ENCODE assay signal across 9 cellular contexts in the genomic region with DNA sequence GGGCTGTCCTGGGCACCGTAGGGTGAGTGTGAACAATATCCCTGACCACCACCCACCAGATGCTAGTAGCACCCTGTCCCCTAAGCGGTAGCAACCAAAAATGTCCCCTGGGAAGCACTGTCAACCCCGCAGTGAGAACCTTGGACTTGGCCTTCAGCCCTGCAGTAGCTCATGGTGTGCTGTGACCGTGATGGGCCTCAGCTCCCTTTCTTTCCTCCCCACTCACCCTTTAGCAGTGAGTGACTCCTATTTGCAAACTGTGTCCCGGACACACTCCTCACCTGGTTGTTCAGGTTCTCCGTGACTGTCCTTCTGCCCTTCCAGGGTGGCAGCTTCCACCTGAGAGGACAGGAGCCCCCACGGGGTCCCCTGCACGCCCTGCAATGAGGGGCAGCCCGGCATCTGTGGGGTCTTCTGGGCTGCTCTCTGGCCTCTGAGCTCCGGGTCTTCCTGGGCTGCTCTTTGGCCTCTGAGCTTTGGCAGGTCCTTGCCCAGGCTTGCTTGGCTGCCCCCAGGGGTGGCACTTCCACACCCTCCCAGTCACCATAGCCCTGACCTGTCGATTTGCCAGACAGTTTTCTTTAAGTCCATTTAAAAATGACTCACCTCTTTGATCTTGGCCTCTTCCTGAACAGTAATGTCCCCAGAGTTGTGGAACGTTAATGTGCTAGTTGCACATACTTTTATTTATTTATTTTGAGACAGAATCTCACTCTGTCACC. TPM values are rescaled to one million over a fixed set of nuclear protein-coding genes. Genes with fewer than 3 reads are reported as not detected.
DNase-seq lines count a peak whose midpoint lies in the region; ATAC-seq, FAIRE-seq and TF ChIP-seq lines count a peak whose summit lies in the region.
"Had no signal": no experiment of that assay in that cellular context is flagged by ENCODE, and none has a peak within 500 bp of the region (broad histone marks: within the 10 kb centered on the region; RNA-seq: fewer than 3 reads in every experiment).

No MANE protein-coding gene starts in this region.

- no peak overlapping the region for H3K18ac ChIP-seq in mesendoderm (ENCODE audit: low read length)

- H3K4me2 ChIP-seq in GM23248 (ENCODE audit: unreplicated experiment), result peak overlapping the region; percentile 65
- H3K4me2 ChIP-seq in mesendoderm (ENCODE audit: low read length), result no peak overlapping the region

- H2AFZ ChIP-seq in GM23248, result no peak overlapping the region

- in situ Hi-C loops in GM23248 (cut with MboI) (no loop called here), gastrocnemius medialis (cut with MboI; ENCODE audit: low sequenced_read_pairs in 4 of 4) (no loop called here)

- no peak for TF ChIP-seq POLR2A in esophagus muscularis mucosa (IDR thresholded peaks at IDR 0.05; ENCODE audit: low read depth)
- no peak for TF ChIP-seq POLR2A in gastrocnemius medialis (IDR thresholded peaks at IDR 0.05)

- H3K9ac ChIP-seq in GM23248, result peak overlapping the region; percentile 37; the same call in 1 of the 2 replicates
- no peak overlapping the region for H3K9ac ChIP-seq in mesendoderm (ENCODE audit: low read length)

- DNase-seq in GM23248 (peak; percentile 88), RCC 7860 (ENCODE audit: low spot score) (peak; percentile 74), esophagus muscularis mucosa (ENCODE audit: extremely low spot score) (no peak), gastrocnemius medialis (no peak), mesendoderm (no peak), NCI-H2081 treated with DMSO at 0.1 percent for 48 hours (lab: John Stamatoyannopoulos, UW) (no peak)
- DNase-seq in activated naive CD4-positive, alpha-beta T cell treated with anti-CD3 and anti-CD28 coated beads, Interleukin-2, amount 50 U/mL, for 16 hours, result no peak
- DNase-seq: nucleus accumbens had no signal

- H3K56ac ChIP-seq in mesendoderm (ENCODE audit: low read length), result no peak overlapping the region

- no peak overlapping the region for H4K8ac ChIP-seq in mesendoderm (ENCODE audit: low read depth, low read length)

- TF ChIP-seq CTCF in esophagus muscularis mucosa (IDR thresholded peaks at IDR 0.05) (no peak), gastrocnemius medialis (IDR thresholded peaks at IDR 0.05 in 4 of 5, conservative IDR thresholded peaks at IDR 0.05 in 1 of 5) (no peak)

- peaks cover 79% of the 10 kb centered on the region for H3K79me2 ChIP-seq in GM23248 (ENCODE audit: insufficient read depth)
- peaks cover 14% of the 10 kb centered on the region for H3K79me2 ChIP-seq in mesendoderm (ENCODE audit: control insufficient read depth, insufficient read depth, low read length)

- intact Hi-C loops in esophagus muscularis mucosa (cut with DNase I) (no loop called here), gastrocnemius medialis (cut with DNase I; ENCODE audit: low total_unique reads) (loop anchor here (5.0 to 10.0 kb wide), 3 partner anchors 170 to 438 kb away; partner anchors contain the start of gene PLIN5)

- H3K36me3 ChIP-seq in GM23248 (ENCODE audit: low read depth) (no peaks in the 10 kb centered on the region), esophagus muscularis mucosa (peaks cover 0 to 3% (median 0%) of the 10 kb centered on the region in 4 donors), gastrocnemius medialis (no peaks in the 10 kb centered on the region), mesendoderm (ENCODE audit: control insufficient read depth, insufficient read depth, low read length) (no peaks in the 10 kb centered on the region)

- peak; percentile 77 for FAIRE-seq in RCC 7860 (lab: Jason Lieb, UNC)

- WGBS in GM23248 (ENCODE audit: low coverage in 1 of 2, low lambda C conversion rate in 2 of 2, missing lambda C conversion rate in 2 of 2), 2 experiments, result 57 to 66% methylated on average over 12 of the region's 12 CpGs
- 74% methylated on average over 11 of the region's 12 CpGs for WGBS in esophagus muscularis mucosa
- WGBS in mesendoderm (ENCODE audit: extremely low coverage, insufficient coverage, low lambda C conversion rate), result no CpG with 5 or more reads among the region's 12 CpGs

- H3K9me2 ChIP-seq in GM23248 (ENCODE audit: insufficient read depth), result no peaks in the 10 kb centered on the region

- no peak overlapping the region for H3K23ac ChIP-seq in mesendoderm (ENCODE audit: low read length)

- H3K79me1 ChIP-seq in mesendoderm (ENCODE audit: low read length), result peaks cover 20% of the 10 kb centered on the region

- peaks cover 41% of the 10 kb centered on the region for H3K4me1 ChIP-seq in GM23248 (ENCODE audit: insufficient read depth)
- H3K4me1 ChIP-seq in esophagus muscularis mucosa, result peaks cover 64 to 89% (median 86%) of the 10 kb centered on the region in 4 donors
- H3K4me1 ChIP-seq in gastrocnemius medialis, result peaks cover 74% of the 10 kb centered on the region in 2 donors
- peaks cover 3% of the 10 kb centered on the region for H3K4me1 ChIP-seq in mesendoderm (ENCODE audit: control insufficient read depth, low read depth, low read length)

- H2BK5ac ChIP-seq in mesendoderm (ENCODE audit: low read length), result no peak overlapping the region

- no peaks in the 10 kb centered on the region for H3K9me3 ChIP-seq in GM23248 (ENCODE audit: low read depth)
- H3K9me3 ChIP-seq in esophagus muscularis mucosa, result no peaks in the 10 kb centered on the region
- H3K9me3 ChIP-seq in gastrocnemius medialis, result no peaks in the 10 kb centered on the region

- H3K4me3 ChIP-seq in GM23248 (0 out of 2 replicates have a peak overlapping the region, but pooled peaks have one; percentile 11), esophagus muscularis mucosa (no peak overlapping the region), gastrocnemius medialis (no peak overlapping the region), mesendoderm (ENCODE audit: low read length) (no peak overlapping the region)

- no peak overlapping the region for H2AK5ac ChIP-seq in mesendoderm (ENCODE audit: low read length)

- no peak overlapping the region for H2BK15ac ChIP-seq in mesendoderm (replicated peaks; ENCODE audit: low read depth)

- peak overlapping the region; percentile 50 for H3K27ac ChIP-seq in GM23248
- peak overlapping the region; percentile 40 to 87 (median 82) for H3K27ac ChIP-seq in esophagus muscularis mucosa (replicated peaks in 1 of 4)
- H3K27ac ChIP-seq in gastrocnemius medialis, result peak overlapping the region; percentile 87 to 96 (median 92)
- no peak overlapping the region for H3K27ac ChIP-seq in mesendoderm (ENCODE audit: low read depth, low read length)

- no peaks in the 10 kb centered on the region for H3K27me3 ChIP-seq in GM23248 (replicated peaks; ENCODE audit: insufficient read depth)
- no peaks in the 10 kb centered on the region for H3K27me3 ChIP-seq in esophagus muscularis mucosa
- no peaks in the 10 kb centered on the region for H3K27me3 ChIP-seq in gastrocnemius medialis
- no peaks in the 10 kb centered on the region for H3K27me3 ChIP-seq in mesendoderm (ENCODE audit: insufficient read depth, low read length, poor library complexity)

- peaks cover 34% of the 10 kb centered on the region for H3F3A ChIP-seq in GM23248 (ENCODE audit: insufficient read depth)

- H4K5ac ChIP-seq in mesendoderm (ENCODE audit: low read length), result no peak overlapping the region

- H4K20me1 ChIP-seq in GM23248 (ENCODE audit: insufficient read depth), result no peaks in the 10 kb centered on the region

- no peak for TF ChIP-seq EP300 in esophagus muscularis mucosa (IDR thresholded peaks at IDR 0.05)

- H2BK120ac ChIP-seq in mesendoderm (ENCODE audit: low read depth, low read length), result no peak overlapping the region

- H3K4ac ChIP-seq in mesendoderm (ENCODE audit: low read depth, low read length), result no peak overlapping the region

- no peak for ATAC-seq in gastrocnemius medialis
- ATAC-seq: activated CD4-positive, CD25-positive, alpha-beta regulatory T cell treated with anti-CD3 and anti-CD28 coated beads, Interleukin-2, amount 50 U/mL, for 24 hours had no signal

RNA-seq across cellular contexts. Expression of gene KDM4B, which starts 3.8 kb away (rescaled TPM):
- 20.5 and 28.7 TPM in 2 replicates for total RNA-seq in GM23248 (2014; rRNA removed; shearing (Covaris generic))
- 13.3 and 14.8 TPM in 2 replicates for polyA plus RNA-seq in GM23248 (2016; fragmentation: Nextera tagmentation; extraction: Ambion mirVana)
- total RNA-seq in esophagus muscularis mucosa (10 to 100 TPM; 26.0 to 51.2 (median 34.2) TPM), gastrocnemius medialis (10 to 100 TPM; 40.9 to 61.4 (median 46.4) TPM)
- 8.5 TPM for polyA plus RNA-seq in mesendoderm (2013, experiment 1 of 2)
- polyA plus RNA-seq in mesendoderm (2013, experiment 2 of 2), result 8.4 TPM

Comparison
In these comparisons a context has a peak if more than half of its experiments do, and no peak if none do; other contexts are left out.
1. DNase-seq: peak in GM23248 (single experiment) and RCC 7860 (single experiment); none in esophagus muscularis mucosa (single experiment), gastrocnemius medialis (0 of 2), activated naive CD4-positive, alpha-beta T cell treated with anti-CD3 and anti-CD28 coated beads, Interleukin-2, amount 50 U/mL, for 16 hours (single experiment), mesendoderm (single experiment) and NCI-H2081 treated with DMSO at 0.1 percent for 48 hours (single experiment).